ENCODE assay signal across 28 cellular contexts in genomic region chr16:70612931-70613330, GRCh38. TPM values are rescaled to one million over a fixed set of nuclear protein-coding genes. Genes with fewer than 3 reads are reported as not detected.
"Had no signal": no experiment of that assay in that cellular context is flagged by ENCODE, and none has a peak within 500 bp of the region (broad histone marks: within the 10 kb centered on the region; RNA-seq: fewer than 3 reads in every experiment).

No MANE protein-coding gene starts in this region.

- H3K4me1 Mint-ChIP-seq: activated CD4-positive, alpha-beta T cell treated with anti-CD3 and anti-CD28 coated beads for 36 hours; activated naive CD8-positive, alpha-beta T cell treated with anti-CD3 and anti-CD28 coated beads, Interleukin-2, amount 10 ng/mL, durations not matched to agents 7 days and 5 days; naive thymus-derived CD8-positive, alpha-beta T cell; neural progenitor cell had no signal

- H3K9me3 Mint-ChIP-seq: activated naive CD4-positive, alpha-beta T cell treated with anti-CD3 and anti-CD28 coated beads for 36 hours; activated naive CD8-positive, alpha-beta T cell treated with anti-CD3 and anti-CD28 coated beads, Interleukin-2, amount 10 ng/mL, durations not matched to agents 7 days and 5 days; activated T-cell treated with anti-CD3 and anti-CD28 coated beads, Interleukin-2, amount 50 U/mL, for 4 hours; activated T-helper 2 cell treated with anti-CD3 and anti-CD28 coated beads, Interferon-gamma antibody, Interleukin-2, Interleukin-4, amounts not matched to agents 10 μg/mL and 5 μg/mL and 100 μg/mL, durations not matched to agents 14 hours and 24 hours and 36 hours; mesothelial cell of epicardium; naive thymus-derived CD8-positive, alpha-beta T cell; neural progenitor cell; T-helper 2 cell treated with Interferon-gamma antibody and Interleukin-4, amounts not matched to agents 5 μg/mL and 100 μg/mL, for 36 hours; type B pancreatic cell had no signal

- DNase-seq: activated CD4-positive, alpha-beta T cell treated with anti-CD3 and anti-CD28 coated beads for 36 hours; activated CD4-positive, alpha-beta T cell treated with anti-CD3 and anti-CD28 coated beads, Interleukin-2, amount 50 U/mL, for 4 hours; activated CD8-positive, alpha-beta memory T cell treated with anti-CD3 and anti-CD28 coated beads, Interleukin-2, amount 50 U/mL, for 48 hours; activated naive CD4-positive, alpha-beta T cell treated with anti-CD3 and anti-CD28 coated beads for 36 hours; activated naive CD8-positive, alpha-beta T cell treated with anti-CD3 and anti-CD28 coated beads, Interleukin-2, amount 10 ng/mL, durations not matched to agents 7 days and 5 days; activated T-cell treated with anti-CD3 and anti-CD28 coated beads, Interleukin-2, amount 50 U/mL, for 4 hours; amygdala; cerebellar nuclear complex; cortex of kidney; heart left ventricle; left ventricle myocardium superior; mammary epithelial cell; naive thymus-derived CD8-positive, alpha-beta T cell; stimulated activated CD4-positive, alpha-beta T cell treated with anti-CD3 and anti-CD28 coated beads, Interleukin-4, amount 100 ng/mL, for 1 hour; stimulated activated naive CD4-positive, alpha-beta T cell; testis had no signal

- FAIRE-seq: bronchial epithelial cell, islet of Langerhans, TTC549 had no signal

- H3K36me3 Mint-ChIP-seq: activated naive CD8-positive, alpha-beta T cell treated with anti-CD3 and anti-CD28 coated beads, Interleukin-2, amount 10 ng/mL, durations not matched to agents 7 days and 5 days; mesothelial cell of epicardium; neural progenitor cell; type B pancreatic cell had no signal

- H3K27ac Mint-ChIP-seq: activated CD4-positive, alpha-beta T cell treated with anti-CD3 and anti-CD28 coated beads for 36 hours; activated naive CD4-positive, alpha-beta T cell treated with anti-CD3 and anti-CD28 coated beads for 36 hours; activated naive CD8-positive, alpha-beta T cell treated with anti-CD3 and anti-CD28 coated beads, Interleukin-2, amount 10 ng/mL, durations not matched to agents 7 days and 5 days; activated T-helper 2 cell treated with anti-CD3 and anti-CD28 coated beads, Interferon-gamma antibody, Interleukin-2, Interleukin-4, amounts not matched to agents 10 μg/mL and 5 μg/mL and 100 μg/mL, durations not matched to agents 14 hours and 24 hours and 36 hours; mesothelial cell of epicardium; progenitor cell of endocrine pancreas; T-helper 2 cell treated with Interferon-gamma antibody and Interleukin-4, amounts not matched to agents 5 μg/mL and 100 μg/mL, for 36 hours; type B pancreatic cell had no signal

- H3K36me3 ChIP-seq: heart left ventricle, neural progenitor cell, spleen had no signal

- H3K27me3 Mint-ChIP-seq: activated CD4-positive, alpha-beta T cell treated with anti-CD3 and anti-CD28 coated beads for 36 hours; naive thymus-derived CD8-positive, alpha-beta T cell had no signal

- H3K9me3 ChIP-seq: heart left ventricle, spleen, testis had no signal

- H3K4me3 Mint-ChIP-seq: activated CD4-positive, alpha-beta T cell treated with anti-CD3 and anti-CD28 coated beads for 36 hours; activated naive CD4-positive, alpha-beta T cell treated with anti-CD3 and anti-CD28 coated beads for 36 hours; activated naive CD8-positive, alpha-beta T cell treated with anti-CD3 and anti-CD28 coated beads, Interleukin-2, amount 10 ng/mL, durations not matched to agents 7 days and 5 days; activated T-cell treated with anti-CD3 and anti-CD28 coated beads, Interleukin-2, amount 50 U/mL, for 4 hours; mesothelial cell of epicardium; naive thymus-derived CD8-positive, alpha-beta T cell; neural progenitor cell; T-helper 2 cell treated with Interferon-gamma antibody and Interleukin-4, amounts not matched to agents 5 μg/mL and 100 μg/mL, for 36 hours; type B pancreatic cell had no signal

- H3K9ac ChIP-seq: neural progenitor cell had no signal

- H3K4me1 ChIP-seq: neural progenitor cell, testis had no signal

- H3K27ac ChIP-seq: epithelial cell of prostate, heart left ventricle, neural progenitor cell, testis had no signal

- H2AFZ ChIP-seq: neural progenitor cell had no signal

- H3K4me2 ChIP-seq: neural progenitor cell had no signal

- H3K4me3 ChIP-seq: heart left ventricle, neural progenitor cell, spleen, testis had no signal

- ATAC-seq: activated CD4-positive, alpha-beta T cell treated with anti-CD3 and anti-CD28 coated beads for 36 hours; activated T-cell treated with anti-CD3 and anti-CD28 coated beads, Interleukin-2, amount 50 U/mL, for 4 hours; heart left ventricle; left ventricle myocardium superior; naive thymus-derived CD8-positive, alpha-beta T cell had no signal

- H3K27me3 ChIP-seq: heart left ventricle, neural progenitor cell, spleen, testis had no signal

RNA-seq across cellular contexts. Expression of gene IL34, which starts 33.4 kb away (rescaled TPM):
- total RNA-seq: activated CD4-positive, alpha-beta T cell treated with anti-CD3 and anti-CD28 coated beads for 36 hours; activated CD8-positive, alpha-beta memory T cell treated with anti-CD3 and anti-CD28 coated beads for 36 hours; activated naive CD4-positive, alpha-beta T cell treated with anti-CD3 and anti-CD28 coated beads for 36 hours; activated T-helper 2 cell treated with anti-CD3 and anti-CD28 coated beads, Interferon-gamma antibody, Interleukin-2, Interleukin-4, amounts not matched to agents 10 μg/mL and 5 μg/mL and 100 μg/mL, durations not matched to agents 14 hours and 24 hours and 36 hours; progenitor cell of endocrine pancreas had no signal
- polyA plus RNA-seq: naive thymus-derived CD8-positive, alpha-beta T cell had no signal
